2 cellular contexts compared by ENCODE assay signal in genomic region chr5:69418559-69418958, GRCh38.
TF ChIP-seq lines count a peak whose summit lies in the region.

No MANE protein-coding gene starts in this region.

TF ChIP-seq in HepG2, 621 proteins besides CTCF, POLR2A, EP300 and RAD21:
- TF ChIP-seq MAFF (IDR thresholded peaks at IDR 0.05; ENCODE audit: low read depth, low read length) (peak; percentile 99), SP2 (CRISPR knock-in tag; IDR thresholded peaks at IDR 0.05) (no peak), KAT8 (CRISPR knock-in tag; IDR thresholded peaks at IDR 0.05) (no peak), ARID3A (IDR thresholded peaks at IDR 0.05; ENCODE audit: low read depth, low read length) (no peak), GTF2F1 (IDR thresholded peaks at IDR 0.05; ENCODE audit: low read length) (no peak), ZHX1 (CRISPR knock-in tag; IDR thresholded peaks at IDR 0.05; ENCODE audit: low read depth) (no peak), ZNF547 (CRISPR knock-in tag; IDR thresholded peaks at IDR 0.05) (no peak), JDP2 (CRISPR knock-in tag; IDR thresholded peaks at IDR 0.05; ENCODE audit: borderline replicate concordance) (no peak), ATF4 (CRISPR knock-in tag; IDR thresholded peaks at IDR 0.05) (no peak), ZMYM3 (CRISPR knock-in tag; IDR thresholded peaks at IDR 0.05) (no peak), ZNF263 (CRISPR knock-in tag; IDR thresholded peaks at IDR 0.05) (no peak), FOXA1 (IDR thresholded peaks at IDR 0.05) (no peak), FOXA1 (CRISPR knock-in tag; IDR thresholded peaks at IDR 0.05) (no peak), MXD3 (CRISPR knock-in tag; IDR thresholded peaks at IDR 0.05) (no peak), CEBPZ (IDR thresholded peaks at IDR 0.05; ENCODE audit: low read length) (no peak), ZNF333 (CRISPR knock-in tag; IDR thresholded peaks at IDR 0.05; ENCODE audit: borderline replicate concordance) (no peak), MAFK (conservative IDR thresholded peaks at IDR 0.05 in 1 of 2, IDR thresholded peaks at IDR 0.05 in 1 of 2; ENCODE audit: low read length in 2 of 2) (peak; percentile 99), ZFAT (CRISPR knock-in tag; conservative IDR thresholded peaks at IDR 0.05) (no peak), NCOA2 (CRISPR knock-in tag; IDR thresholded peaks at IDR 0.05) (no peak)

TF ChIP-seq in K562, 482 proteins besides CTCF, POLR2A, EP300 and RAD21:
- no peak for TF ChIP-seq SIRT6 (IDR thresholded peaks at IDR 0.05; ENCODE audit: low read depth, low read length)
- peak; percentile 96 for TF ChIP-seq MAFF (IDR thresholded peaks at IDR 0.05; ENCODE audit: low read length)
- TF ChIP-seq SNIP1 (IDR thresholded peaks at IDR 0.05; ENCODE audit: low read depth): no peak
- TF ChIP-seq NR2C2 (CRISPR knock-in tag; IDR thresholded peaks at IDR 0.05): no peak
- TF ChIP-seq NR2C2 (tag; IDR thresholded peaks at IDR 0.05): no peak
- TF ChIP-seq C11orf30 (IDR thresholded peaks at IDR 0.05; ENCODE audit: low read depth): peak; percentile 92
- no peak for TF ChIP-seq CCAR2 (IDR thresholded peaks at IDR 0.05; ENCODE audit: low read depth, low read length)
- TF ChIP-seq ZNF384 (IDR thresholded peaks at IDR 0.05; ENCODE audit: low read depth, low read length): no peak
- no peak for TF ChIP-seq UBTF (IDR thresholded peaks at IDR 0.05; ENCODE audit: borderline replicate concordance in 1 of 2, low read depth in 2 of 2, low read length in 2 of 2)
- TF ChIP-seq ZNF316 (IDR thresholded peaks at IDR 0.05): peak; percentile 96
- TF ChIP-seq TFAM (CRISPR knock-in tag; conservative IDR thresholded peaks at IDR 0.05): no peak
- TF ChIP-seq SMAD2 (IDR thresholded peaks at IDR 0.05; ENCODE audit: low read depth, low read length): no peak
- no peak for TF ChIP-seq MEF2A (IDR thresholded peaks at IDR 0.05; ENCODE audit: control insufficient read depth, low read depth, low read length)
- TF ChIP-seq MAFG (tag; conservative IDR thresholded peaks at IDR 0.05): peak; percentile 86
- TF ChIP-seq SIX5 (IDR thresholded peaks at IDR 0.05; ENCODE audit: borderline replicate concordance in 1 of 2, insufficient read depth in 1 of 2, low read depth in 1 of 2, low read length in 2 of 2): no peak
- TF ChIP-seq PBX2 (CRISPR knock-in tag; IDR thresholded peaks at IDR 0.05; ENCODE audit: low read depth): no peak
- TF ChIP-seq PBX2 (tag; conservative IDR thresholded peaks at IDR 0.05; ENCODE audit: low read depth): no peak
- no peak for TF ChIP-seq CSDE1 (IDR thresholded peaks at IDR 0.05)
- TF ChIP-seq ATF7 (IDR thresholded peaks at IDR 0.05): no peak
- TF ChIP-seq TCF7L2 (IDR thresholded peaks at IDR 0.05; ENCODE audit: low read depth, low read length): no peak
- no peak for TF ChIP-seq ZNF174 (CRISPR knock-in tag; IDR thresholded peaks at IDR 0.05)
- TF ChIP-seq MAFK (IDR thresholded peaks at IDR 0.05; ENCODE audit: low read length): peak; percentile 93
